15 cellular contexts compared by ENCODE assay signal in genomic region chr19:54152878-54153524, GRCh38. TPM values are rescaled to one million over a fixed set of nuclear protein-coding genes. Genes with fewer than 3 reads are reported as not detected.
DNase-seq lines count a peak whose midpoint lies in the region; ATAC-seq and TF ChIP-seq lines count a peak whose summit lies in the region.
"Had no signal": no experiment of that assay in that cellular context is flagged by ENCODE, and none has a peak within 500 bp of the region (broad histone marks: within the 10 kb centered on the region; RNA-seq: fewer than 3 reads in every experiment).

No MANE protein-coding gene starts in this region.

- peaks cover 0 to 15% of the 10 kb centered on the region in 2 donors for H3K4me1 ChIP-seq in right atrium auricular region
- H3K4me1 ChIP-seq in fibroblast of lung (ENCODE audit: control insufficient read depth, extremely low read depth, insufficient read depth, low read length): peaks cover 10% of the 10 kb centered on the region
- H3K4me1 ChIP-seq: prostate gland had no signal

- no peaks in the 10 kb centered on the region for H3K9me3 ChIP-seq in right atrium auricular region
- no peaks in the 10 kb centered on the region for H3K9me3 ChIP-seq in fibroblast of lung (ENCODE audit: control insufficient read depth, insufficient read depth, low read depth, low read length)
- H3K9me3 ChIP-seq: prostate gland had no signal

- no peak for TF ChIP-seq CTCF in right atrium auricular region (IDR thresholded peaks at IDR 0.05)
- no peak for TF ChIP-seq CTCF in fibroblast of lung (conservative IDR thresholded peaks at IDR 0.05 in 1 of 2, IDR thresholded peaks at IDR 0.05 in 1 of 2; ENCODE audit: low read depth in 1 of 2, low read length in 2 of 2)

- no peak overlapping the region for H2AFZ ChIP-seq in fibroblast of lung (ENCODE audit: low read length)

- no peaks in the 10 kb centered on the region for H3K9me3 Mint-ChIP-seq in stimulated activated memory B cell treated with anti-CD40 and anti-IgM and Interleukin-4, amounts not matched to agents 10 μg/mL and 1 μg/mL and 100 μg/mL, for 72 hours
- H3K9me3 Mint-ChIP-seq: activated naive CD8-positive, alpha-beta T cell treated with anti-CD3 and anti-CD28 coated beads, Interleukin-2, amount 10 ng/mL, durations not matched to agents 7 days and 5 days; stimulated activated effector memory CD8-positive, alpha-beta T cell treated with anti-CD3 and anti-CD28 coated beads, Interleukin-12 subunit alpha, Interleukin-12 subunit beta, amount 100 ng/mL, for 72 hours had no signal

- peak; percentile 37 for ATAC-seq in Right ventricle myocardium inferior
- ATAC-seq in stimulated activated memory B cell treated with anti-CD40 and anti-IgM and Interleukin-4, amounts not matched to agents 10 μg/mL and 1 μg/mL and 100 μg/mL, for 72 hours: peak; percentile 44
- ATAC-seq: stimulated activated effector memory CD8-positive, alpha-beta T cell treated with anti-CD3 and anti-CD28 coated beads, Interleukin-12 subunit alpha, Interleukin-12 subunit beta, amount 100 ng/mL, for 72 hours had no signal

- H3K9ac ChIP-seq in fibroblast of lung (ENCODE audit: insufficient read depth, low read length): peak overlapping the region; percentile 7

- intact Hi-C loops in Right ventricle myocardium inferior (cut with DNase I): no loop called here

- H3K4me3 ChIP-seq in right atrium auricular region: no peak overlapping the region
- H3K4me3 ChIP-seq in fibroblast of lung (replicated peaks in 1 of 4; ENCODE audit: control extremely low read depth in 1 of 4, insufficient read depth in 1 of 4, low read depth in 3 of 4, low read length in 4 of 4): no peak overlapping the region
- H3K4me3 ChIP-seq: prostate gland had no signal

- H3K4me2 ChIP-seq in fibroblast of lung (ENCODE audit: extremely low read depth, insufficient read depth, low read length): no peak overlapping the region

- H3K36me3 Mint-ChIP-seq in stimulated activated memory B cell treated with anti-CD40 and anti-IgM and Interleukin-4, amounts not matched to agents 10 μg/mL and 1 μg/mL and 100 μg/mL, for 72 hours: peaks cover 57% of the 10 kb centered on the region

- peak overlapping the region in 1 of 2 donors; percentile 29 for H3K27ac ChIP-seq in right atrium auricular region
- no peak overlapping the region for H3K27ac ChIP-seq in fibroblast of lung (ENCODE audit: insufficient read depth, low read length)
- H3K27ac ChIP-seq: prostate gland had no signal

- DNase-seq in Right ventricle myocardium inferior (ENCODE audit: missing footprints) (no peak), right atrium auricular region (ENCODE audit: low spot score) (no peak), fibroblast of lung (ENCODE audit: low read depth in 2 of 2) (no peak), NCI-H1417 (lab: John Stamatoyannopoulos, UW) (no peak), putamen (ENCODE audit: low spot score) (no peak)
- DNase-seq: activated naive CD8-positive, alpha-beta T cell treated with anti-CD3 and anti-CD28 coated beads, Interleukin-2, amount 10 ng/mL, durations not matched to agents 7 days and 5 days; DMS153; KBM-7; NCI-H146; NCI-H526 treated with DMSO at 0.1 percent for 48 hours; stimulated activated CD4-positive, alpha-beta T cell treated with anti-CD3 and anti-CD28 coated beads, Interleukin-2, amount 100 ng/mL, for 48 hours had no signal

- H3K36me3 ChIP-seq in right atrium auricular region: peaks cover 99% of the 10 kb centered on the region
- H3K36me3 ChIP-seq in fibroblast of lung (ENCODE audit: control insufficient read depth, insufficient read depth, low read length): peaks cover 50% of the 10 kb centered on the region

- peaks cover 1% of the 10 kb centered on the region for H3K79me2 ChIP-seq in fibroblast of lung (ENCODE audit: control insufficient read depth, insufficient read depth, low read length)

- no peaks in the 10 kb centered on the region for H4K20me1 ChIP-seq in fibroblast of lung (ENCODE audit: control insufficient read depth, extremely low read depth, insufficient read depth, low read length)

- peaks cover 8% of the 10 kb centered on the region for H3K4me1 Mint-ChIP-seq in stimulated activated memory B cell treated with anti-CD40 and anti-IgM and Interleukin-4, amounts not matched to agents 10 μg/mL and 1 μg/mL and 100 μg/mL, for 72 hours

- H3K4me3 Mint-ChIP-seq in stimulated activated memory B cell treated with anti-CD40 and anti-IgM and Interleukin-4, amounts not matched to agents 10 μg/mL and 1 μg/mL and 100 μg/mL, for 72 hours: no peak overlapping the region
- H3K4me3 Mint-ChIP-seq: activated naive CD8-positive, alpha-beta T cell treated with anti-CD3 and anti-CD28 coated beads, Interleukin-2, amount 10 ng/mL, durations not matched to agents 7 days and 5 days; stimulated activated effector memory CD8-positive, alpha-beta T cell treated with anti-CD3 and anti-CD28 coated beads, Interleukin-12 subunit alpha, Interleukin-12 subunit beta, amount 100 ng/mL, for 72 hours had no signal

- H3K27me3 Mint-ChIP-seq in stimulated activated memory B cell treated with anti-CD40 and anti-IgM and Interleukin-4, amounts not matched to agents 10 μg/mL and 1 μg/mL and 100 μg/mL, for 72 hours: no peaks in the 10 kb centered on the region
- H3K27me3 Mint-ChIP-seq: activated naive CD8-positive, alpha-beta T cell treated with anti-CD3 and anti-CD28 coated beads, Interleukin-2, amount 10 ng/mL, durations not matched to agents 7 days and 5 days had no signal

- no peak overlapping the region for H3K27ac Mint-ChIP-seq in stimulated activated memory B cell treated with anti-CD40 and anti-IgM and Interleukin-4, amounts not matched to agents 10 μg/mL and 1 μg/mL and 100 μg/mL, for 72 hours
- H3K27ac Mint-ChIP-seq: activated naive CD8-positive, alpha-beta T cell treated with anti-CD3 and anti-CD28 coated beads, Interleukin-2, amount 10 ng/mL, durations not matched to agents 7 days and 5 days; stimulated activated effector memory CD8-positive, alpha-beta T cell treated with anti-CD3 and anti-CD28 coated beads, Interleukin-12 subunit alpha, Interleukin-12 subunit beta, amount 100 ng/mL, for 72 hours had no signal

- no peaks in the 10 kb centered on the region for H3K27me3 ChIP-seq in right atrium auricular region
- no peaks in the 10 kb centered on the region for H3K27me3 ChIP-seq in fibroblast of lung (ENCODE audit: control insufficient read depth, insufficient read depth, low read length)

RNA-seq across cellular contexts. Expression of gene LENG1, which starts 6.5 kb away (rescaled TPM):
- total RNA-seq in Right ventricle myocardium inferior (6.6 TPM), right atrium auricular region (10 to 100 TPM in 1 of 2 donors, 1 to 10 TPM in 1; 6.3 to 10.0 TPM), fibroblast of lung (6.7 and 7.3 TPM in 2 replicates)
- polyA plus RNA-seq in fibroblast of lung: 3.2 and 3.5 TPM in 2 replicates
- polyA plus RNA-seq in fibroblast of lung (2012): 6.2 and 7.2 TPM in 2 replicates
- not detected in 2 replicates for polyA minus RNA-seq in fibroblast of lung (ENCODE audit: low replicate concordance)

RNA-seq across cellular contexts. Expression of gene CNOT3, which starts 15.4 kb away (rescaled TPM):
- total RNA-seq in Right ventricle myocardium inferior (17.6 TPM), right atrium auricular region (10 to 100 TPM; 12.0 to 16.9 TPM), fibroblast of lung (6.2 and 10.4 TPM in 2 replicates)
- 10.7 and 19.5 TPM in 2 replicates for polyA plus RNA-seq in fibroblast of lung
- 26.7 and 41.6 TPM in 2 replicates for polyA plus RNA-seq in fibroblast of lung (2012)
- 62.9 and 74.0 TPM in 2 replicates for polyA minus RNA-seq in fibroblast of lung (ENCODE audit: low replicate concordance)

RNA-seq across cellular contexts. Expression of gene TMC4, which starts 20.0 kb away (rescaled TPM):
- total RNA-seq in Right ventricle myocardium inferior: 0.97 TPM
- 1 to 10 TPM; 1.7 to 2.8 TPM for total RNA-seq in right atrium auricular region
- 0.26 and 0.33 TPM in 2 replicates for total RNA-seq in fibroblast of lung
- 0.25 and 0.59 TPM in 2 replicates for polyA plus RNA-seq in fibroblast of lung
- 0.58 and 1.7 TPM in 2 replicates for polyA plus RNA-seq in fibroblast of lung (2012)
- polyA minus RNA-seq in fibroblast of lung (ENCODE audit: low replicate concordance): 0.43 TPM in 1 of 2 replicates, not detected in the other
- total RNA-seq: activated CD8-positive, alpha-beta memory T cell treated with anti-CD3 and anti-CD28 coated beads for 36 hours had no signal

RNA-seq across cellular contexts. Expression of gene MBOAT7, which starts 36.4 kb away (rescaled TPM):
- total RNA-seq in Right ventricle myocardium inferior (15.1 TPM), right atrium auricular region (10 to 100 TPM; 27.0 to 37.0 TPM), fibroblast of lung (25.2 and 41.1 TPM in 2 replicates)
- polyA plus RNA-seq in fibroblast of lung: 28.6 and 42.0 TPM in 2 replicates
- 80.8 and 130 TPM in 2 replicates for polyA plus RNA-seq in fibroblast of lung (2012)
- 79.6 and 123 TPM in 2 replicates for polyA minus RNA-seq in fibroblast of lung (ENCODE audit: low replicate concordance)

RNA-seq across cellular contexts. Expression of gene PRPF31, which starts 37.4 kb away (rescaled TPM):
- total RNA-seq in Right ventricle myocardium inferior (39.5 TPM), right atrium auricular region (10 to 100 TPM; 26.1 to 46.2 TPM), fibroblast of lung (43.4 and 45.2 TPM in 2 replicates)
- polyA plus RNA-seq in fibroblast of lung: 48.7 and 68.3 TPM in 2 replicates
- 66.8 and 84.7 TPM in 2 replicates for polyA plus RNA-seq in fibroblast of lung (2012)
- 26.7 and 34.9 TPM in 2 replicates for polyA minus RNA-seq in fibroblast of lung (ENCODE audit: low replicate concordance)
